ENCODE assay signal across 27 cellular contexts in genomic region chr5:53105611-53106300, GRCh38.
"Had no signal": no experiment of that assay in that cellular context is flagged by ENCODE, and none has a peak within 500 bp of the region (broad histone marks: within the 10 kb centered on the region; RNA-seq: fewer than 3 reads in every experiment).

No MANE protein-coding gene starts in this region.

- H3K4me1 ChIP-seq: SJSA1 had no signal

- H3K27me3 Mint-ChIP-seq: activated CD8-positive, alpha-beta T cell treated with anti-CD3 and anti-CD28 coated beads for 36 hours; activated naive CD4-positive, alpha-beta T cell treated with anti-CD3 and anti-CD28 coated beads, Interleukin-2, amount 10 ng/mL, durations not matched to agents 7 days and 5 days had no signal

- H3K27me3 ChIP-seq: brain microvascular endothelial cell, cardiac muscle cell, Peyer's patch, SJSA1 had no signal

- H3K27ac Mint-ChIP-seq: activated CD8-positive, alpha-beta T cell treated with anti-CD3 and anti-CD28 coated beads for 36 hours; activated naive CD4-positive, alpha-beta T cell treated with anti-CD3 and anti-CD28 coated beads, Interleukin-2, amount 10 ng/mL, durations not matched to agents 7 days and 5 days; activated T-cell treated with anti-CD3 and anti-CD28 coated beads, Interleukin-2, amount 50 U/mL, for 72 hours; activated T-helper 2 cell treated with anti-CD3 and anti-CD28 coated beads, Interferon-gamma antibody, Interleukin-2, Interleukin-4, amounts not matched to agents 10 μg/mL and 5 μg/mL and 100 μg/mL, durations not matched to agents 14 hours and 24 hours and 36 hours; T-helper 1 cell treated with Interleukin-12 subunit alpha and Interleukin-12 subunit beta and Interleukin-4 antibody, amounts not matched to agents 30 μg/mL and 1 μg/mL, for 36 hours had no signal

- H3K9me3 ChIP-seq: Peyer's patch, SJSA1 had no signal

- H3K4me3 Mint-ChIP-seq: activated CD8-positive, alpha-beta T cell treated with anti-CD3 and anti-CD28 coated beads for 36 hours; activated naive CD4-positive, alpha-beta T cell treated with anti-CD3 and anti-CD28 coated beads, Interleukin-2, amount 10 ng/mL, durations not matched to agents 7 days and 5 days; activated T-cell treated with anti-CD3 and anti-CD28 coated beads, Interleukin-2, amount 50 U/mL, for 72 hours; T-helper 1 cell treated with Interleukin-12 subunit alpha and Interleukin-12 subunit beta and Interleukin-4 antibody, amounts not matched to agents 30 μg/mL and 1 μg/mL, for 36 hours had no signal

- H3K27ac ChIP-seq: brain microvascular endothelial cell, cardiac muscle cell, Peyer's patch, RWPE1, SJSA1 had no signal

- ATAC-seq: activated CD4-positive, CD25-positive, alpha-beta regulatory T cell treated with anti-CD3 and anti-CD28 coated beads, Interleukin-2, amount 50 U/mL, for 24 hours; activated CD8-positive, alpha-beta T cell treated with anti-CD3 and anti-CD28 coated beads for 36 hours; activated T-cell treated with anti-CD3 and anti-CD28 coated beads, Interleukin-2, amount 50 U/mL, for 72 hours; SK-N-SH treated with all-trans-retinoic acid at 6 μM for 48 hours had no signal

- H3K4me3 ChIP-seq: cardiac muscle cell, Peyer's patch, SJSA1 had no signal

- H3K9me3 Mint-ChIP-seq: activated CD8-positive, alpha-beta T cell treated with anti-CD3 and anti-CD28 coated beads for 36 hours; activated naive CD4-positive, alpha-beta T cell treated with anti-CD3 and anti-CD28 coated beads, Interleukin-2, amount 10 ng/mL, durations not matched to agents 7 days and 5 days; activated T-cell treated with anti-CD3 and anti-CD28 coated beads, Interleukin-2, amount 50 U/mL, for 72 hours; activated T-helper 2 cell treated with anti-CD3 and anti-CD28 coated beads, Interferon-gamma antibody, Interleukin-2, Interleukin-4, amounts not matched to agents 10 μg/mL and 5 μg/mL and 100 μg/mL, durations not matched to agents 14 hours and 24 hours and 36 hours; T-helper 1 cell treated with Interleukin-12 subunit alpha and Interleukin-12 subunit beta and Interleukin-4 antibody, amounts not matched to agents 30 μg/mL and 1 μg/mL, for 36 hours had no signal

- DNase-seq: activated CD4-positive, alpha-beta T cell treated with anti-CD3 and anti-CD28 coated beads for 4 hours; activated CD8-positive, alpha-beta memory T cell treated with anti-CD3 and anti-CD28 coated beads, Interleukin-2, amount 50 U/mL, for 4 hours; activated CD8-positive, alpha-beta T cell treated with anti-CD3 and anti-CD28 coated beads for 36 hours; activated gamma-delta T cell treated with Interleukin-2 at 50 U/mL for 16 hours; activated naive CD4-positive, alpha-beta T cell treated with anti-CD3 and anti-CD28 coated beads, Interleukin-2, amount 10 ng/mL, durations not matched to agents 7 days and 5 days; activated T-cell treated with anti-CD3 and anti-CD28 coated beads, Interleukin-2, amount 50 U/mL, for 72 hours; amygdala; brain microvascular endothelial cell; KBM-7; NCI-H1092; NCI-H1417 treated with DMSO at 0.1 percent for 48 hours; NCI-H1694; NCI-H2029; NCI-H345; NCI-H510A; NCI-H526 treated with DMSO at 0.1 percent for 48 hours; NCI-H82; NK-92 treated with Interleukin-12 subunit alpha and Interleukin-12 subunit beta, amount 100 ng/mL, for 24 hours; Peyer's patch; Right ventricle myocardium superior had no signal
